In genomic region chr15:45640610-45641009, GRCh38 we compare ENCODE assay signal across 9 cellular contexts. TPM values are rescaled to one million over a fixed set of nuclear protein-coding genes. Genes with fewer than 3 reads are reported as not detected.
DNase-seq lines count a peak whose midpoint lies in the region; ATAC-seq and TF ChIP-seq lines count a peak whose summit lies in the region.
"Had no signal": no experiment of that assay in that cellular context is flagged by ENCODE, and none has a peak within 500 bp of the region (broad histone marks: within the 10 kb centered on the region; RNA-seq: fewer than 3 reads in every experiment).

No MANE protein-coding gene starts in this region.

- DNase-seq in HL-60 (ENCODE audit: low read depth in 1 of 2, low spot score in 1 of 2) (no peak), astrocyte of the hippocampus (ENCODE audit: low read depth, low spot score) (peak; percentile 60), kidney glomerular epithelial cell (lab: John Stamatoyannopoulos, UW) (peak; percentile 89), suprapubic skin (ENCODE audit: low spot score in 2 of 2) (no peak), NCI-H1436 (lab: John Stamatoyannopoulos, UW) (no peak)
- DNase-seq in stimulated activated CD4-positive, alpha-beta T cell treated with anti-CD3 and anti-CD28 coated beads, Interleukin-1b, Interleukin-23, amount 100 ng/mL, for 48 hours: no peak
- DNase-seq: occipital lobe, substantia nigra had no signal

- H3K36me3 ChIP-seq in suprapubic skin: no peaks in the 10 kb centered on the region

- H3K9me3 ChIP-seq in suprapubic skin: no peaks in the 10 kb centered on the region

- WGBS in suprapubic skin: 20% methylated on average over 2 of the region's 2 CpGs

- H3K4me1 ChIP-seq in suprapubic skin: peaks cover 83% of the 10 kb centered on the region

- no peaks in the 10 kb centered on the region for H3K27me3 ChIP-seq in HL-60 (ENCODE audit: insufficient read depth, poor library complexity, severe bottlenecking)
- no peaks in the 10 kb centered on the region for H3K27me3 ChIP-seq in suprapubic skin

- no peak for TF ChIP-seq CTCF in HL-60 (IDR thresholded peaks at IDR 0.05; ENCODE audit: insufficient read depth, low read length)
- no peak for TF ChIP-seq CTCF in suprapubic skin (IDR thresholded peaks at IDR 0.05)

- no peak for TF ChIP-seq EP300 in suprapubic skin (IDR thresholded peaks at IDR 0.05)

- no peak for ATAC-seq in GM18858 (IDR thresholded peaks at IDR 0.05; ENCODE audit: unreplicated experiment)

- TF ChIP-seq POLR2A in suprapubic skin (IDR thresholded peaks at IDR 0.05): no peak

- H3K4me3 ChIP-seq in HL-60 (replicated peaks; ENCODE audit: insufficient read depth, low read length): no peak overlapping the region
- no peak overlapping the region for H3K4me3 ChIP-seq in suprapubic skin

- H3K27ac ChIP-seq in HL-60 (replicated peaks): peak overlapping the region; percentile 5
- peak overlapping the region; percentile 83 for H3K27ac ChIP-seq in suprapubic skin

RNA-seq across cellular contexts. Expression of gene SQOR, which starts 5.8 kb away (rescaled TPM):
- 10 to 100 TPM; 33.2 to 46.8 (median 39.9) TPM for total RNA-seq in suprapubic skin

RNA-seq across cellular contexts. Expression of gene BLOC1S6, which starts 53.4 kb away (rescaled TPM):
- total RNA-seq in suprapubic skin: 10 to 100 TPM; 26.6 to 41.7 (median 30.0) TPM

Comparison
In these comparisons a context has a peak if more than half of its experiments do, and no peak if none do; other contexts are left out.
1. DNase-seq: peak in astrocyte of the hippocampus (single experiment) and kidney glomerular epithelial cell (single experiment); none in HL-60 (0 of 2), suprapubic skin (0 of 2), stimulated activated CD4-positive, alpha-beta T cell treated with anti-CD3 and anti-CD28 coated beads, Interleukin-1b, Interleukin-23, amount 100 ng/mL, for 48 hours (single experiment) and NCI-H1436 (single experiment).